2 cellular contexts compared by ENCODE assay signal in genomic region chr11:57546451-57546850, GRCh38.
TF ChIP-seq lines count a peak whose summit lies in the region.

No MANE protein-coding gene starts in this region.

TF ChIP-seq in HepG2, 621 proteins besides CTCF, POLR2A, EP300 and RAD21 (continues in another document):
- TF ChIP-seq ZNF577 (CRISPR knock-in tag; IDR thresholded peaks at IDR 0.05; ENCODE audit: borderline replicate concordance, low read depth) (no peak), HCFC1 (IDR thresholded peaks at IDR 0.05; ENCODE audit: low read depth, low read length) (no peak), CENPT (CRISPR knock-in tag; IDR thresholded peaks at IDR 0.05; ENCODE audit: low read depth) (no peak), U2AF1 (optimal IDR thresholded peaks at IDR 0.05; ENCODE audit: low read depth, low read length) (no peak), PHF21A (CRISPR knock-in tag; IDR thresholded peaks at IDR 0.05) (no peak), ZKSCAN8 (CRISPR knock-in tag; IDR thresholded peaks at IDR 0.05; ENCODE audit: borderline replicate concordance) (no peak), RFX5 (IDR thresholded peaks at IDR 0.05; ENCODE audit: low read depth, low read length) (no peak), ZNF773 (CRISPR knock-in tag; IDR thresholded peaks at IDR 0.05; ENCODE audit: borderline replicate concordance) (no peak), ZNF512 (CRISPR knock-in tag; IDR thresholded peaks at IDR 0.05) (no peak), DMTF1 (CRISPR knock-in tag; IDR thresholded peaks at IDR 0.05) (no peak)
- TF ChIP-seq, protein P1, sequence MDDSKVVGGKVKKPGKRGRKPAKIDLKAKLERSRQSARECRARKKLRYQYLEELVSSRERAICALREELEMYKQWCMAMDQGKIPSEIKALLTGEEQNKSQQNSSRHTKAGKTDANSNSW (CRISPR knock-in tag; IDR thresholded peaks at IDR 0.05; ENCODE audit: borderline replicate concordance) = no peak
- TF ChIP-seq, protein P2, sequence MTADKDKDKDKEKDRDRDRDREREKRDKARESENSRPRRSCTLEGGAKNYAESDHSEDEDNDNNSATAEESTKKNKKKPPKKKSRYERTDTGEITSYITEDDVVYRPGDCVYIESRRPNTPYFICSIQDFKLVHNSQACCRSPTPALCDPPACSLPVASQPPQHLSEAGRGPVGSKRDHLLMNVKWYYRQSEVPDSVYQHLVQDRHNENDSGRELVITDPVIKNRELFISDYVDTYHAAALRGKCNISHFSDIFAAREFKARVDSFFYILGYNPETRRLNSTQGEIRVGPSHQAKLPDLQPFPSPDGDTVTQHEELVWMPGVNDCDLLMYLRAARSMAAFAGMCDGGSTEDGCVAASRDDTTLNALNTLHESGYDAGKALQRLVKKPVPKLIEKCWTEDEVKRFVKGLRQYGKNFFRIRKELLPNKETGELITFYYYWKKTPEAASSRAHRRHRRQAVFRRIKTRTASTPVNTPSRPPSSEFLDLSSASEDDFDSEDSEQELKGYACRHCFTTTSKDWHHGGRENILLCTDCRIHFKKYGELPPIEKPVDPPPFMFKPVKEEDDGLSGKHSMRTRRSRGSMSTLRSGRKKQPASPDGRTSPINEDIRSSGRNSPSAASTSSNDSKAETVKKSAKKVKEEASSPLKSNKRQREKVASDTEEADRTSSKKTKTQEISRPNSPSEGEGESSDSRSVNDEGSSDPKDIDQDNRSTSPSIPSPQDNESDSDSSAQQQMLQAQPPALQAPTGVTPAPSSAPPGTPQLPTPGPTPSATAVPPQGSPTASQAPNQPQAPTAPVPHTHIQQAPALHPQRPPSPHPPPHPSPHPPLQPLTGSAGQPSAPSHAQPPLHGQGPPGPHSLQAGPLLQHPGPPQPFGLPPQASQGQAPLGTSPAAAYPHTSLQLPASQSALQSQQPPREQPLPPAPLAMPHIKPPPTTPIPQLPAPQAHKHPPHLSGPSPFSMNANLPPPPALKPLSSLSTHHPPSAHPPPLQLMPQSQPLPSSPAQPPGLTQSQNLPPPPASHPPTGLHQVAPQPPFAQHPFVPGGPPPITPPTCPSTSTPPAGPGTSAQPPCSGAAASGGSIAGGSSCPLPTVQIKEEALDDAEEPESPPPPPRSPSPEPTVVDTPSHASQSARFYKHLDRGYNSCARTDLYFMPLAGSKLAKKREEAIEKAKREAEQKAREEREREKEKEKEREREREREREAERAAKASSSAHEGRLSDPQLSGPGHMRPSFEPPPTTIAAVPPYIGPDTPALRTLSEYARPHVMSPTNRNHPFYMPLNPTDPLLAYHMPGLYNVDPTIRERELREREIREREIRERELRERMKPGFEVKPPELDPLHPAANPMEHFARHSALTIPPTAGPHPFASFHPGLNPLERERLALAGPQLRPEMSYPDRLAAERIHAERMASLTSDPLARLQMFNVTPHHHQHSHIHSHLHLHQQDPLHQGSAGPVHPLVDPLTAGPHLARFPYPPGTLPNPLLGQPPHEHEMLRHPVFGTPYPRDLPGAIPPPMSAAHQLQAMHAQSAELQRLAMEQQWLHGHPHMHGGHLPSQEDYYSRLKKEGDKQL (CRISPR knock-in tag; IDR thresholded peaks at IDR 0.05; ENCODE audit: low read depth) = no peak
- TF ChIP-seq, protein P3, sequence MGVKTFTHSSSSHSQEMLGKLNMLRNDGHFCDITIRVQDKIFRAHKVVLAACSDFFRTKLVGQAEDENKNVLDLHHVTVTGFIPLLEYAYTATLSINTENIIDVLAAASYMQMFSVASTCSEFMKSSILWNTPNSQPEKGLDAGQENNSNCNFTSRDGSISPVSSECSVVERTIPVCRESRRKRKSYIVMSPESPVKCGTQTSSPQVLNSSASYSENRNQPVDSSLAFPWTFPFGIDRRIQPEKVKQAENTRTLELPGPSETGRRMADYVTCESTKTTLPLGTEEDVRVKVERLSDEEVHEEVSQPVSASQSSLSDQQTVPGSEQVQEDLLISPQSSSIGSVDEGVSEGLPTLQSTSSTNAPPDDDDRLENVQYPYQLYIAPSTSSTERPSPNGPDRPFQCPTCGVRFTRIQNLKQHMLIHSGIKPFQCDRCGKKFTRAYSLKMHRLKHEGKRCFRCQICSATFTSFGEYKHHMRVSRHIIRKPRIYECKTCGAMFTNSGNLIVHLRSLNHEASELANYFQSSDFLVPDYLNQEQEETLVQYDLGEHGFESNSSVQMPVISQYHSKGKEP (CRISPR knock-in tag; IDR thresholded peaks at IDR 0.05) = no peak

TF ChIP-seq in WTC11, 78 proteins besides CTCF, POLR2A, EP300 and RAD21:
- TF ChIP-seq NFYB (CRISPR knock-in tag; conservative IDR thresholded peaks at IDR 0.05; ENCODE audit: low read depth) (no peak), CREM (CRISPR knock-in tag; IDR thresholded peaks at IDR 0.05) (no peak), FOXJ3 (CRISPR knock-in tag; IDR thresholded peaks at IDR 0.05; ENCODE audit: borderline replicate concordance) (no peak), ZNF396 (CRISPR knock-in tag; IDR thresholded peaks at IDR 0.05; ENCODE audit: borderline replicate concordance) (no peak), ZNF281 (CRISPR knock-in tag; IDR thresholded peaks at IDR 0.05) (no peak), ZNF317 (CRISPR knock-in tag; IDR thresholded peaks at IDR 0.05; ENCODE audit: borderline replicate concordance, low read depth) (no peak), ZNF512 (CRISPR knock-in tag; IDR thresholded peaks at IDR 0.05; ENCODE audit: borderline replicate concordance) (no peak), IRF2 (CRISPR knock-in tag; IDR thresholded peaks at IDR 0.05; ENCODE audit: borderline replicate concordance, low read depth) (no peak), ATF1 (CRISPR knock-in tag; IDR thresholded peaks at IDR 0.05) (no peak), SMAD4 (CRISPR knock-in tag; IDR thresholded peaks at IDR 0.05) (no peak), FOXP1 (CRISPR knock-in tag; IDR thresholded peaks at IDR 0.05; ENCODE audit: borderline replicate concordance) (no peak)
